ENCODE assay signal across 8 cellular contexts in the genomic region with DNA sequence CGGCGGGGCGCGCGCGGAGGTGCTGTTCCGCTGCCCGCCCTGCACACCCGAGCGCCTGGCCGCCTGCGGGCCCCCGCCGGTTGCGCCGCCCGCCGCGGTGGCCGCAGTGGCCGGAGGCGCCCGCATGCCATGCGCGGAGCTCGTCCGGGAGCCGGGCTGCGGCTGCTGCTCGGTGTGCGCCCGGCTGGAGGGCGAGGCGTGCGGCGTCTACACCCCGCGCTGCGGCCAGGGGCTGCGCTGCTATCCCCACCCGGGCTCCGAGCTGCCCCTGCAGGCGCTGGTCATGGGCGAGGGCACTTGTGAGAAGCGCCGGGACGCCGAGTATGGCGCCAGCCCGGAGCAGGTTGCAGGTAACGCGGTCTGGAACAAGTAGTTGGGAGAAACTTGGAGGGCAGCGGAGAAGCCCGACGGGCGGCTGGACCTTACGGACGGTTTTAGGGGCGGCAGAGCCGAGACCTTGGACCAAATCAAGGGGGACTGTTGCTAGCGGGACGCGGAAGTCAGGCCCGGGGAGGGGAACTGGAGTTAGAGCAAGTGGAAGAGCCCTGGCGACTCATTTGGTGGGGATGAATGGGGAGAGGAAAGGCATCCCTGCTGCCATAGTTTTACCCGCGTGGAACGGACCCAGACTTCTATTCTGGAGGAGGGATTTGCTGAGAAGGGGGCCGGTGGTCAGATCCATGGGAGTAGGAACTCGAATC. TPM values are rescaled to one million over a fixed set of nuclear protein-coding genes. Genes with fewer than 3 reads are reported as not detected.
A peak's percentile ranks its signal among the peaks of the same experiment; 100 is the strongest.
DNase-seq lines count a peak whose midpoint lies in the region; ATAC-seq and TF ChIP-seq lines count a peak whose summit lies in the region.

No MANE protein-coding gene starts in this region.

- H3K27ac ChIP-seq in lung (ENCODE audit: low read depth in 1 of 2, low read length in 1 of 2) (no peak overlapping the region), upper lobe of left lung (peak overlapping the region in 1 of 4 donors; percentile 26)

- H3K27me3 ChIP-seq in MG63 = no peaks in the 10 kb centered on the region
- H3K27me3 ChIP-seq in lung (ENCODE audit: control insufficient read depth, insufficient read depth) = peaks cover 2% of the 10 kb centered on the region
- peaks cover 0 to 11% (median 8%) of the 10 kb centered on the region in 4 donors for H3K27me3 ChIP-seq in upper lobe of left lung

- H3K36me3 ChIP-seq in MG63 (no peaks in the 10 kb centered on the region), lung (ENCODE audit: control insufficient read depth in 2 of 2, insufficient read depth in 2 of 2, low read length in 2 of 2) (no peaks in the 10 kb centered on the region), upper lobe of left lung (no peaks in the 10 kb centered on the region)

- H3K27ac Mint-ChIP-seq in MCF 10A (ENCODE audit: low read depth, unreplicated experiment) = peak overlapping the region; percentile 28

- H3K27me3 Mint-ChIP-seq in MCF 10A (ENCODE audit: insufficient read depth, unreplicated experiment) = peaks cover 53% of the 10 kb centered on the region

- H3K4me3 ChIP-seq in MG63 (peak overlapping the region; percentile 70), lung (peak overlapping the region; percentile 36), upper lobe of left lung (peak overlapping the region; percentile 19 to 53 (median 48))

- H3K4me1 ChIP-seq in lung (ENCODE audit: control insufficient read depth in 2 of 2, insufficient read depth in 2 of 2, low read length in 2 of 2) = peaks cover 0 to 17% of the 10 kb centered on the region in 2 donors
- H3K4me1 ChIP-seq in upper lobe of left lung = peaks cover 18 to 41% (median 33%) of the 10 kb centered on the region in 4 donors

- H3K9me3 ChIP-seq in MG63 (no peaks in the 10 kb centered on the region), lung (ENCODE audit: control insufficient read depth in 2 of 2, insufficient read depth in 1 of 2, low read length in 1 of 2) (no peaks in the 10 kb centered on the region), upper lobe of left lung (no peaks in the 10 kb centered on the region)

- TF ChIP-seq EP300 in upper lobe of left lung (IDR thresholded peaks at IDR 0.05) = no peak

- intact Hi-C loops in MCF 10A (cut with micrococcal nuclease) = no loop called here

- CTCF ChIA-PET in MCF 10A (lab: Yijun Ruan, JAX) = interaction anchor here (0.7 kb wide), 1 partner anchor 113 kb away, joined by 3 read pairs; no protein-coding TSS in a partner anchor

- peaks cover 15% of the 10 kb centered on the region for H3K4me1 Mint-ChIP-seq in MCF 10A (ENCODE audit: insufficient read depth, unreplicated experiment)

- H3K4me3 Mint-ChIP-seq in MCF 10A (ENCODE audit: unreplicated experiment) = peak overlapping the region; percentile 73

- no peak for TF ChIP-seq POLR2A in upper lobe of left lung (IDR thresholded peaks at IDR 0.05)

- DNase-seq in D341Med (ENCODE audit: low spot score) = peak; percentile 68
- DNase-seq in MG63 = peak; percentile 30
- no peak for DNase-seq in MCF 10A (ENCODE audit: unreplicated experiment)
- DNase-seq in lung (ENCODE audit: low spot score) = no peak
- peak in 1 of 2 donors; percentile 88 for DNase-seq in upper lobe of left lung
- DNase-seq in NCI-H446 treated with DMSO at 0.1 percent for 48 hours (lab: John Stamatoyannopoulos, UW) = no peak
- no peak for DNase-seq in middle frontal gyrus (ENCODE audit: extremely low spot score, low spot score)

- ATAC-seq in lung (ENCODE audit: insufficient read depth, low FRiP score) (no peak), upper lobe of left lung (ENCODE audit: low FRiP score in 2 of 2) (peak in 1 of 2 donors; percentile 31), GM21526 (IDR thresholded peaks at IDR 0.05; ENCODE audit: low FRiP score, unreplicated experiment) (no peak)

- POLR2A ChIA-PET in MCF 10A (lab: Yijun Ruan, JAX) = no interaction called here

- 0 to 1% methylated on average over 60 to 70 of the region's 70 CpGs for WGBS in lung, 2 donors
- 1% methylated on average over 21 to 30 of the region's 70 CpGs for WGBS in upper lobe of left lung, 2 donors

- TF ChIP-seq CTCF in MCF 10A (IDR thresholded peaks at IDR 0.05; ENCODE audit: unreplicated experiment) = no peak
- TF ChIP-seq CTCF in lung (IDR thresholded peaks at IDR 0.05; ENCODE audit: control extremely low read depth, extremely low read depth) = no peak
- no peak for TF ChIP-seq CTCF in upper lobe of left lung (IDR thresholded peaks at IDR 0.05)

- no peaks in the 10 kb centered on the region for H3K36me3 Mint-ChIP-seq in MCF 10A (ENCODE audit: insufficient read depth, unreplicated experiment)

- BruUV-seq in MCF 10A (replicated peaks; lab: Mats Ljungman, UMichigan) = no TSS peak

- H3K9me3 Mint-ChIP-seq in MCF 10A (ENCODE audit: unreplicated experiment) = no peaks in the 10 kb centered on the region

RNA-seq across cellular contexts. Expression of gene IGFBP2, which starts 0.5 kb away (rescaled TPM):
- 191 and 249 TPM in 2 replicates for total RNA-seq in MG63 (2014; rRNA removed; shearing (Covaris generic); ENCODE audit: low replicate concordance)
- 18.3 and 32.0 TPM in 2 replicates for total RNA-seq in MCF 10A (2022)
- total RNA-seq in lung = 100 to 1,000 TPM in 1 of 2 donors, 10 to 100 TPM in 1; 75.9 to 104 TPM
- 10 to 100 TPM; 50.5 to 86.4 TPM for polyA plus RNA-seq in lung
- 10 to 100 TPM; 16.8 to 82.8 (median 41.9) TPM for total RNA-seq in upper lobe of left lung

Comparison
In these comparisons a context has a peak if more than half of its experiments do, and no peak if none do; other contexts are left out.
1. DNase-seq: peak in D341Med (single experiment) and MG63 (single experiment); none in MCF 10A (single experiment), lung (single experiment), NCI-H446 treated with DMSO at 0.1 percent for 48 hours (single experiment) and middle frontal gyrus (single experiment).
2. Peak in every context shown above with its lines, with median percentiles within 50 percentile points of each other: H3K4me3 ChIP-seq.